Comparison of ENCODE assay signal across 23 cellular contexts in the genomic region with DNA sequence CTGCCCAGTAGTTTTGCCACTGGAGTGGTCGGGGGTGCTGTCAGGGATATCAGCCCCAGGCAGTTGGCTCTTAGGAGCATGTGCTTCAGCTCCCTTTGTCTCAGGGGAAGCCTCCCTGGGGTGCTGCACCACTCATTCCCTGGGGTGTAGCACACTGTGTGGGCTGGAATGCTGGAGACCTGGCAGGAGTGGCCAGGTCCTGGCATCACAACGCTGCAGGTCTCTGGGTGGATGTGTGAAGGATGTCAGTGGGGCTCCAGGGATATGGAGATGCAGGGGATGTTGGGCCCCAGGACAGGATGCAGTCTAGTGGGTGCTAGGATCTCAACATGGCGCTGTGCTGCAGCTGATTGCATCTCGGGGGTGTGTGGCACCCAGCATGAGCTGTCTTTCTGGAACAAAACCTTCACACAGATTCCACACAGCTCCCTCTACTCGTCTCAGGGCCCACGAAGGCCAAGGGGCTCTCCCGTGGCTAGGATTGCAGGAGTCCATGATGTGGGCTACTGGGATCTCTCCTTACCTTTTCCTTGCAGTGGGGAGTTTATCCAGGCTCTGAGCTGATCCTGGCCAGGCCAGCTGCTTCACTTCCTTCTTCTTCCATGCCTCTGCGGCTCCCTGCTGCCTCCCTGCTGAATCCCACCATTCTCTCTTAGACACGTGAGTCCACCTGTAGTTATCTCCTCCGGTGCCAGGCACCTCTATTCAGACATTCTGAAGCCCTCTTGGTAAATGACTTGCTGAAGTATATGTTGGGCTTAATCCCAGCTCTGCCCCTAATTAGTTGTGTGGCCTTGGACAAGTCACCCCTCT.
DNase-seq lines count a peak whose midpoint lies in the region; ATAC-seq lines count a peak whose summit lies in the region.
"Had no signal": no experiment of that assay in that cellular context is flagged by ENCODE, and none has a peak within 500 bp of the region (broad histone marks: within the 10 kb centered on the region; RNA-seq: fewer than 3 reads in every experiment).

No MANE protein-coding gene starts in this region.

- H3K9me3 ChIP-seq in MG63: peaks cover 30% of the 10 kb centered on the region
- peaks cover 37% of the 10 kb centered on the region for H3K9me3 ChIP-seq in mesenchymal stem cell (ENCODE audit: control insufficient read depth, low read length)

- H3K36me3 Mint-ChIP-seq in activated T-helper 2 cell treated with anti-CD3 and anti-CD28 coated beads, Interferon-gamma antibody, Interleukin-2, Interleukin-4, amounts not matched to agents 10 μg/mL and 5 μg/mL and 100 μg/mL, durations not matched to agents 14 hours and 24 hours and 36 hours (ENCODE audit: low read depth): no peaks in the 10 kb centered on the region
- H3K36me3 Mint-ChIP-seq in stimulated activated memory B cell treated with anti-CD40 and anti-IgM and Interleukin-4, amounts not matched to agents 10 μg/mL and 1 μg/mL and 100 μg/mL, for 72 hours: peaks cover 14% of the 10 kb centered on the region

- H3K4ac ChIP-seq in mesenchymal stem cell (ENCODE audit: low read depth in 1 of 2, low read length in 2 of 2): no peak overlapping the region

- H3K18ac ChIP-seq in mesenchymal stem cell (ENCODE audit: low read depth in 1 of 2, low read length in 2 of 2): no peak overlapping the region

- ATAC-seq in GM19455 (IDR thresholded peaks at IDR 0.05; ENCODE audit: unreplicated experiment): no peak
- ATAC-seq in stimulated activated memory B cell treated with anti-CD40 and anti-IgM and Interleukin-4, amounts not matched to agents 10 μg/mL and 1 μg/mL and 100 μg/mL, for 72 hours: no peak
- ATAC-seq: GM23338, K562 had no signal

- 83% methylated on average over 10 of the region's 10 CpGs for whole genome bisulfite sequencing in mesenchymal stem cell

- peaks cover 5% of the 10 kb centered on the region for H3K27me3 Mint-ChIP-seq in activated T-helper 2 cell treated with anti-CD3 and anti-CD28 coated beads, Interferon-gamma antibody, Interleukin-2, Interleukin-4, amounts not matched to agents 10 μg/mL and 5 μg/mL and 100 μg/mL, durations not matched to agents 14 hours and 24 hours and 36 hours (ENCODE audit: low read depth)
- peaks cover 38% of the 10 kb centered on the region for H3K27me3 Mint-ChIP-seq in stimulated activated memory B cell treated with anti-CD40 and anti-IgM and Interleukin-4, amounts not matched to agents 10 μg/mL and 1 μg/mL and 100 μg/mL, for 72 hours

- H3K4me1 ChIP-seq in mesenchymal stem cell (ENCODE audit: control insufficient read depth, insufficient read depth, low read depth, low read length): peaks cover 11% of the 10 kb centered on the region

- H2BK12ac ChIP-seq in mesenchymal stem cell (ENCODE audit: low read length in 2 of 2): no peak overlapping the region

- no peak overlapping the region for H3K4me3 Mint-ChIP-seq in activated T-helper 2 cell treated with anti-CD3 and anti-CD28 coated beads, Interferon-gamma antibody, Interleukin-2, Interleukin-4, amounts not matched to agents 10 μg/mL and 5 μg/mL and 100 μg/mL, durations not matched to agents 14 hours and 24 hours and 36 hours (ENCODE audit: low read depth)
- no peak overlapping the region for H3K4me3 Mint-ChIP-seq in stimulated activated memory B cell treated with anti-CD40 and anti-IgM and Interleukin-4, amounts not matched to agents 10 μg/mL and 1 μg/mL and 100 μg/mL, for 72 hours
- H3K4me3 Mint-ChIP-seq: GM23338 had no signal

- no peak overlapping the region for H2BK15ac ChIP-seq in mesenchymal stem cell (ENCODE audit: low read depth, poor library complexity, severe bottlenecking)

- no peak overlapping the region for H4K8ac ChIP-seq in mesenchymal stem cell (ENCODE audit: low read length)

- no peak overlapping the region for H3K4me2 ChIP-seq in mesenchymal stem cell (ENCODE audit: low read length, poor library complexity, severe bottlenecking)
- H3K4me2 ChIP-seq: GM23338, SK-N-SH had no signal

- H3K4me3 ChIP-seq in MG63: no peak overlapping the region
- no peak overlapping the region for H3K4me3 ChIP-seq in mesenchymal stem cell (ENCODE audit: insufficient read depth in 1 of 2, low read depth in 1 of 2, low read length in 2 of 2)
- H3K4me3 ChIP-seq: GM23338, K562 had no signal

- H2BK5ac ChIP-seq in mesenchymal stem cell (ENCODE audit: low read depth, low read length, poor library complexity, severe bottlenecking): no peak overlapping the region

- H3K23ac ChIP-seq in mesenchymal stem cell (ENCODE audit: low read length in 2 of 2): no peak overlapping the region

- no peak overlapping the region for H3K9ac ChIP-seq in mesenchymal stem cell (ENCODE audit: low read length)
- H3K9ac ChIP-seq: SK-N-SH had no signal

- H3K27me3 ChIP-seq in MG63 (no peaks in the 10 kb centered on the region), mesenchymal stem cell (ENCODE audit: control insufficient read depth in 1 of 2, insufficient read depth in 1 of 2, low read length in 2 of 2) (no peaks in the 10 kb centered on the region)

- no peak overlapping the region for H2AK5ac ChIP-seq in mesenchymal stem cell (ENCODE audit: low read length, severe bottlenecking)

- H3K79me1 ChIP-seq in mesenchymal stem cell (replicated peaks; ENCODE audit: low read length, poor library complexity, severe bottlenecking): no peaks in the 10 kb centered on the region

- intact Hi-C loops in activated T-helper 2 cell treated with anti-CD3 and anti-CD28 coated beads, Interferon-gamma antibody, Interleukin-2, Interleukin-4, amounts not matched to agents 10 μg/mL and 5 μg/mL and 100 μg/mL, durations not matched to agents 14 hours and 24 hours and 36 hours (cut with micrococcal nuclease): no loop called here

- no peak overlapping the region for H4K91ac ChIP-seq in mesenchymal stem cell (ENCODE audit: low read length)

- H3K4me1 Mint-ChIP-seq in activated T-helper 2 cell treated with anti-CD3 and anti-CD28 coated beads, Interferon-gamma antibody, Interleukin-2, Interleukin-4, amounts not matched to agents 10 μg/mL and 5 μg/mL and 100 μg/mL, durations not matched to agents 14 hours and 24 hours and 36 hours (ENCODE audit: low read depth): no peaks in the 10 kb centered on the region
- H3K4me1 Mint-ChIP-seq in stimulated activated memory B cell treated with anti-CD40 and anti-IgM and Interleukin-4, amounts not matched to agents 10 μg/mL and 1 μg/mL and 100 μg/mL, for 72 hours: no peaks in the 10 kb centered on the region

- H3K27ac Mint-ChIP-seq in activated T-helper 2 cell treated with anti-CD3 and anti-CD28 coated beads, Interferon-gamma antibody, Interleukin-2, Interleukin-4, amounts not matched to agents 10 μg/mL and 5 μg/mL and 100 μg/mL, durations not matched to agents 14 hours and 24 hours and 36 hours: no peak overlapping the region
- no peak overlapping the region for H3K27ac Mint-ChIP-seq in stimulated activated memory B cell treated with anti-CD40 and anti-IgM and Interleukin-4, amounts not matched to agents 10 μg/mL and 1 μg/mL and 100 μg/mL, for 72 hours
- H3K27ac Mint-ChIP-seq: GM23338 had no signal

- no peak overlapping the region for H2AFZ ChIP-seq in mesenchymal stem cell (ENCODE audit: low read depth, low read length)
- H2AFZ ChIP-seq: GM23338 had no signal

- no peak overlapping the region for H3K14ac ChIP-seq in mesenchymal stem cell (ENCODE audit: low read length in 2 of 2)

- no peak overlapping the region for H3K27ac ChIP-seq in mesenchymal stem cell (ENCODE audit: low read length, poor library complexity, severe bottlenecking)
- H3K27ac ChIP-seq: C4-2B had no signal

- H2BK120ac ChIP-seq in mesenchymal stem cell (ENCODE audit: low read depth, low read length): no peak overlapping the region

- H3K9me3 Mint-ChIP-seq in activated T-helper 2 cell treated with anti-CD3 and anti-CD28 coated beads, Interferon-gamma antibody, Interleukin-2, Interleukin-4, amounts not matched to agents 10 μg/mL and 5 μg/mL and 100 μg/mL, durations not matched to agents 14 hours and 24 hours and 36 hours: peaks cover 42% of the 10 kb centered on the region
- peaks cover 29% of the 10 kb centered on the region for H3K9me3 Mint-ChIP-seq in stimulated activated memory B cell treated with anti-CD40 and anti-IgM and Interleukin-4, amounts not matched to agents 10 μg/mL and 1 μg/mL and 100 μg/mL, for 72 hours

- H3K36me3 ChIP-seq in MG63 (no peaks in the 10 kb centered on the region), mesenchymal stem cell (ENCODE audit: control insufficient read depth in 1 of 2, insufficient read depth in 2 of 2, low read depth in 1 of 2, low read length in 2 of 2) (peaks cover 0 to 6% of the 10 kb centered on the region in 2 experiments)

- DNase-seq in MG63 (peak; percentile 35), mucosa of gallbladder (ENCODE audit: low spot score) (peak; percentile 9), mesenchymal stem cell (no peak)
- peak; percentile 7 for DNase-seq in activated T-helper 2 cell treated with anti-CD3 and anti-CD28 coated beads, Interferon-gamma antibody, Interleukin-2, Interleukin-4, amounts not matched to agents 10 μg/mL and 5 μg/mL and 100 μg/mL, durations not matched to agents 14 hours and 24 hours and 36 hours (ENCODE audit: low spot score)
- peak; percentile 8 for DNase-seq in stimulated activated CD8-positive, alpha-beta memory T cell treated with anti-CD3 and anti-CD28 coated beads, Interleukin-4, amount 100 ng/mL, for 48 hours
- DNase-seq: ACHN, AML-193, DMS 273 treated with DMSO at 0.1 percent for 48 hours, NCI-H1105, NCI-H187, NCI-H2107, NCI-H2227 treated with DMSO at 0.1 percent for 48 hours, NCI-H510A treated with DMSO at 0.1 percent for 48 hours, NCI-H774, OCI-M1, RPMI8226, SHP77 treated with DMSO at 0.1 percent for 48 hours, SK-N-SH had no signal
